Comparison of ENCODE assay signal across 8 cellular contexts in the genomic region with DNA sequence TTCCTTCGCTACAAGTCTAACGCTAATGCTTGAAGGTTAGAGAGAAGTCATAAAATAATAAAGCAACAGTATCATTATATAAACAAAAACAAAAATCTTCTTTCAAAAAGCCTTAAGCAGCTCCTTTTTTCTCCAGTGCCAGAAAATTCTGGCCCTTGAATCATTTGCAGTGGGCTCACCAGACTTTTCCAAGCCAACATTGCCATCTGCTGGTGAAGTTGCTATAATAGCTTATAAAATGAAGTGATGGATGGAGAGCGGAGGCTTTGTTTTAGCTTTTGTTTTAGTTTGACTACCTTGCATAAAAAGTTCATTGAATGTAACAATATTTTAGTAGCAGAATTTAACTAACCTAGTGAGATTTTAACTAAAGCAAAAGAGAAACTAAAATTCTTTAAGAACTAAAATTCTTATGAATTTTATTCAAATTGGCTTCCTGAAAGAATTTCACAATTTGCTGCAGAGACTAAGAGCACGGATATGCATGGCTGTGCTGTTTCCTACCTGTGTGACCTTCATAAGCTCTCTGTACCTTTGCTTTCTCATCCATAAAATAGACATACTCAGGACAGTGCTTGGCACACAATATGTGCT.
DNase-seq lines count a peak whose midpoint lies in the region; ATAC-seq and TF ChIP-seq lines count a peak whose summit lies in the region.

No MANE protein-coding gene starts in this region.

- ATAC-seq in GM19463 (IDR thresholded peaks at IDR 0.05; ENCODE audit: unreplicated experiment): peak; percentile 57
- ATAC-seq in HG03457 (IDR thresholded peaks at IDR 0.05; ENCODE audit: unreplicated experiment): no peak

- DNase-seq in NCI-H2081 (lab: John Stamatoyannopoulos, UW): peak; percentile 62 to 71
- DNase-seq in central memory CD4-positive, alpha-beta T cell: peak; percentile 42
- DNase-seq in kidney tubule cell (ENCODE audit: low spot score): peak; percentile 69
- DNase-seq in stimulated activated CD4-positive, alpha-beta T cell treated with anti-CD3 and anti-CD28 coated beads, Interleukin-4, amount 100 ng/mL, for 48 hours (ENCODE audit: low read depth in 2 of 2): peak; percentile 48 to 50

- H3K27ac ChIP-seq in C4-2B: no peak overlapping the region; the same call in 1 of the 2 replicates
- H3K27ac ChIP-seq in VCaP: no peak overlapping the region

- peak; percentile 71 for TF ChIP-seq CTCF in C4-2B (conservative IDR thresholded peaks at IDR 0.05)
- TF ChIP-seq CTCF in VCaP (conservative IDR thresholded peaks at IDR 0.05): peak; percentile 68
